ENCODE assay signal across 17 cellular contexts in the genomic region with DNA sequence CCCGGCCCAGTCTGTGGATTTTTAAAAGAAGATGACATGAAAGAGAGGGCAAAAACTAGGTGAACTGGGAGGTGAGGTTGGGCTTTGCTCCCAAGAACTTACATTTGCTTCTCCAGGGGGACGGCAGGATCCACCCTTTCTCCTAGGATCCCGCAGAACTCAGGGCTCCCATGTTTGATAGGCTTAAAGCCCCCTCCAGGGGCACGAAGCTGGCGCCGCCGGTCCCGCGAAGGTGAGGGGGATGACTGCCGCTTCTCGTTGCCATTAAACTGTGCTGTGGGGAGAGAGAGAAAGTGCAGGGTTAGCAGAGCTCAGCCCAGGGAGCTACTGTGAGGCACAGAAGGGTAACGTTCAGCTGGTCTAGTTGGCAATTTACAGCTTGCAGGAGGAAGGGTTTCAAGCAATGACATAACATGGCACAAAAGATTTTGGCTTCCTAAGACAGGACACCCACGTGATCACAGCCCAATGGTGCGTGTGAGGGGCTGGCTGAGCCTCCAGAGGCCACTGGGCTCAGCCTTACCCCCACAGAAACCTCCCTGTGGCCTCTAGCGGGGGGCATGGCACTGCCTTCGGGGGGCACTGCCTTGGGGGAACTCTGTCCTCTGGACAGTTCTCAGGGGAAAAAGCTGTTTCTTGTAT. TPM values are rescaled to one million over a fixed set of nuclear protein-coding genes. Genes with fewer than 3 reads are reported as not detected.
DNase-seq lines count a peak whose midpoint lies in the region; ATAC-seq, FAIRE-seq and TF ChIP-seq lines count a peak whose summit lies in the region.
"Had no signal": no experiment of that assay in that cellular context is flagged by ENCODE, and none has a peak within 500 bp of the region (broad histone marks: within the 10 kb centered on the region; RNA-seq: fewer than 3 reads in every experiment).

No MANE protein-coding gene starts in this region.

- no peak overlapping the region for H3K14ac ChIP-seq in neuronal stem cell (ENCODE audit: low read length)

- DNase-seq in SK-N-SH (no peak), neuronal stem cell (ENCODE audit: low spot score) (no peak), NCI-H1436 treated with DMSO at 0.1 percent for 48 hours (lab: John Stamatoyannopoulos, UW) (no peak), RCC 7860 (ENCODE audit: low spot score) (no peak), NCI-H2196 (lab: John Stamatoyannopoulos, UW; ENCODE audit: unreplicated experiment) (no peak)
- DNase-seq: COR-L47, DMS153, EL, HCEC 1CT, KG1, NCI-H1048, SW 1271 had no signal

- peaks cover 62% of the 10 kb centered on the region for H3K79me2 ChIP-seq in SK-N-SH (ENCODE audit: insufficient read depth)

- H3K18ac ChIP-seq in neuronal stem cell (ENCODE audit: low read length) = no peak overlapping the region

- no peak overlapping the region for H2BK120ac ChIP-seq in neuronal stem cell (ENCODE audit: low read depth, low read length)

- no peak for ATAC-seq in SK-N-SH treated with all-trans-retinoic acid at 6 μM for 48 hours
- no peak for ATAC-seq in GM18873 (IDR thresholded peaks at IDR 0.05; ENCODE audit: low FRiP score, unreplicated experiment)

- TF ChIP-seq EP300 in SK-N-SH (IDR thresholded peaks at IDR 0.05; ENCODE audit: borderline replicate concordance in 1 of 2, low read depth in 1 of 2, low read length in 1 of 2) = no peak

- H3K9me3 ChIP-seq in SK-N-SH (no peaks in the 10 kb centered on the region), neuronal stem cell (replicated peaks in 1 of 2; ENCODE audit: control insufficient read depth in 2 of 2, insufficient read depth in 1 of 2, low read depth in 1 of 2, low read length in 2 of 2) (no peaks in the 10 kb centered on the region)

- H3F3A ChIP-seq in SK-N-SH (replicated peaks; ENCODE audit: insufficient read depth) = peaks cover 31% of the 10 kb centered on the region

- H2BK12ac ChIP-seq in neuronal stem cell (ENCODE audit: low read length) = peak overlapping the region; percentile 86

- WGBS in SK-N-SH (ENCODE audit: low lambda C conversion rate) = 97% methylated on average over 13 of the region's 16 CpGs
- no CpG with 5 or more reads among the region's 16 CpGs for WGBS in neuronal stem cell (ENCODE audit: extremely low coverage in 2 of 2, insufficient read length in 2 of 2, insufficient replicate concordance in 1 of 2), 2 donors

- H3K4me1 ChIP-seq in SK-N-SH (ENCODE audit: control insufficient read depth in 1 of 2, insufficient read depth in 2 of 2, low read depth in 1 of 2, low read length in 1 of 2) = peaks cover 12 to 35% of the 10 kb centered on the region in 2 experiments; a peak in 3 of 4 replicates
- peaks cover 0 to 2% of the 10 kb centered on the region in 2 donors for H3K4me1 ChIP-seq in neuronal stem cell (ENCODE audit: control insufficient read depth in 2 of 2, insufficient read depth in 1 of 2, low read depth in 1 of 2, low read length in 2 of 2)

- H3K4me3 ChIP-seq in SK-N-SH (ENCODE audit: low read depth in 2 of 2, low read length in 1 of 2) = no peak overlapping the region
- no peak overlapping the region for H3K4me3 ChIP-seq in neuronal stem cell (ENCODE audit: low read length in 2 of 2)

- no peak for FAIRE-seq in RCC 7860 (lab: Jason Lieb, UNC)
- FAIRE-seq: GM18507 had no signal

- H3K27me3 ChIP-seq in SK-N-SH (ENCODE audit: insufficient read depth) (no peaks in the 10 kb centered on the region), neuronal stem cell (ENCODE audit: control insufficient read depth in 3 of 3, insufficient read depth in 3 of 3, low read depth in 1 of 3, low read length in 3 of 3) (no peaks in the 10 kb centered on the region)

- H4K20me1 ChIP-seq in SK-N-SH (ENCODE audit: insufficient read depth) = no peaks in the 10 kb centered on the region

- H3K9me2 ChIP-seq in SK-N-SH = no peaks in the 10 kb centered on the region

- H2AFZ ChIP-seq in SK-N-SH (ENCODE audit: low read depth) (no peak overlapping the region), neuronal stem cell (ENCODE audit: low read length) (no peak overlapping the region)

- H3K36me3 ChIP-seq in SK-N-SH (replicated peaks in 1 of 2; ENCODE audit: control insufficient read depth in 1 of 2, insufficient read depth in 2 of 2, low read length in 1 of 2) (peaks cover 7 to 14% of the 10 kb centered on the region in 2 experiments), neuronal stem cell (replicated peaks in 1 of 2; ENCODE audit: control insufficient read depth in 2 of 2, insufficient read depth in 2 of 2, low read length in 2 of 2) (no peaks in the 10 kb centered on the region)

- no peak for TF ChIP-seq RAD21 in SK-N-SH (IDR thresholded peaks at IDR 0.05; ENCODE audit: low read length)

- H3K4me2 ChIP-seq in SK-N-SH (0 out of 2 replicates have a peak overlapping the region, but pooled peaks have one; percentile 66), neuronal stem cell (ENCODE audit: insufficient read depth, low read length, poor library complexity, severe bottlenecking) (no peak overlapping the region)

- H2BK15ac ChIP-seq in neuronal stem cell (ENCODE audit: low read length) = no peak overlapping the region

- H2BK5ac ChIP-seq in neuronal stem cell (ENCODE audit: low read length) = no peak overlapping the region

- H3K23ac ChIP-seq in neuronal stem cell (ENCODE audit: low read depth, low read length, poor library complexity) = peak overlapping the region; percentile 46

- CTCF ChIA-PET in SK-N-SH (lab: Yijun Ruan, JAX) = interaction anchor here (0.9 to 2.6 kb wide), 4 partner anchors 10 to 132 kb away, joined by 3 to 11 read pairs (median 4); no protein-coding TSS in a partner anchor

- no peak overlapping the region for H4K91ac ChIP-seq in neuronal stem cell (ENCODE audit: low read depth, low read length, poor library complexity)

- POLR2A ChIA-PET in SK-N-SH (lab: Yijun Ruan, JAX) = no interaction called here

- no peaks in the 10 kb centered on the region for H3K79me1 ChIP-seq in neuronal stem cell (ENCODE audit: low read depth, low read length)

- H3K9ac ChIP-seq in SK-N-SH (no peak overlapping the region), neuronal stem cell (ENCODE audit: low read depth, low read length, poor library complexity) (no peak overlapping the region)

- no peak overlapping the region for H3K4ac ChIP-seq in neuronal stem cell (ENCODE audit: low read length)

- TF ChIP-seq CTCF in SK-N-SH (IDR thresholded peaks at IDR 0.05) = no peak

- H2AK5ac ChIP-seq in neuronal stem cell (ENCODE audit: low read depth, low read length) = no peak overlapping the region

- H4K8ac ChIP-seq in neuronal stem cell (ENCODE audit: low read depth, low read length) = no peak overlapping the region

- H3K27ac ChIP-seq in SK-N-SH (ENCODE audit: low read depth in 2 of 2, low read length in 1 of 2) (peak overlapping the region in 1 of 2 experiments; percentile 96; a peak in 2 of 4 replicates), angular gyrus (ENCODE audit: low read depth, low read length) (peak overlapping the region; percentile 16), neuronal stem cell (replicated peaks; ENCODE audit: low read length) (no peak overlapping the region)
- H3K27ac ChIP-seq: 22Rv1 had no signal

TF ChIP-seq in SK-N-SH, 30 proteins besides CTCF, POLR2A, EP300 and RAD21 (continues in another document):
- TF ChIP-seq NRF1 (IDR thresholded peaks at IDR 0.05; ENCODE audit: low read depth, low read length) (no peak), ELF1 (IDR thresholded peaks at IDR 0.05) (no peak), FOSL2 (IDR thresholded peaks at IDR 0.05; ENCODE audit: borderline replicate concordance, low read depth) (no peak), CHD2 (IDR thresholded peaks at IDR 0.05; ENCODE audit: low read length, partially characterized antibody) (no peak), POLR2AphosphoS5 (IDR thresholded peaks at IDR 0.05; ENCODE audit: low read depth, low read length) (no peak), RCOR1 (IDR thresholded peaks at IDR 0.05; ENCODE audit: low read length) (no peak), YY1 (IDR thresholded peaks at IDR 0.05; ENCODE audit: low read depth) (no peak), GATA2 (CRISPR knock-in tag; IDR thresholded peaks at IDR 0.05) (no peak), SIN3A (IDR thresholded peaks at IDR 0.05; ENCODE audit: borderline replicate concordance, low read depth, low read length) (no peak)
- TF ChIP-seq, protein P1, sequence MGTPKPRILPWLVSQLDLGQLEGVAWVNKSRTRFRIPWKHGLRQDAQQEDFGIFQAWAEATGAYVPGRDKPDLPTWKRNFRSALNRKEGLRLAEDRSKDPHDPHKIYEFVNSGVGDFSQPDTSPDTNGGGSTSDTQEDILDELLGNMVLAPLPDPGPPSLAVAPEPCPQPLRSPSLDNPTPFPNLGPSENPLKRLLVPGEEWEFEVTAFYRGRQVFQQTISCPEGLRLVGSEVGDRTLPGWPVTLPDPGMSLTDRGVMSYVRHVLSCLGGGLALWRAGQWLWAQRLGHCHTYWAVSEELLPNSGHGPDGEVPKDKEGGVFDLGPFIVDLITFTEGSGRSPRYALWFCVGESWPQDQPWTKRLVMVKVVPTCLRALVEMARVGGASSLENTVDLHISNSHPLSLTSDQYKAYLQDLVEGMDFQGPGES (IDR thresholded peaks at IDR 0.05; ENCODE audit: low read depth, low read length) = no peak

TF ChIP-seq in SK-N-SH treated with all-trans-retinoic acid at 6 μM for 48 hours, 23 proteins besides CTCF, POLR2A, EP300 and RAD21:
- TF ChIP-seq ZNF8 (CRISPR knock-in tag; IDR thresholded peaks at IDR 0.05) = no peak
- no peak for TF ChIP-seq ZNF70 (CRISPR knock-in tag; IDR thresholded peaks at IDR 0.05)
- TF ChIP-seq PPARA (CRISPR knock-in tag; IDR thresholded peaks at IDR 0.05; ENCODE audit: borderline replicate concordance) = no peak
- no peak for TF ChIP-seq OSR1 (CRISPR knock-in tag; IDR thresholded peaks at IDR 0.05)

RNA-seq across cellular contexts. Expression of a gene that starts 52.0 kb away (rescaled TPM):
- polyA plus RNA-seq in SK-N-SH (2012; rRNA removed) = 13.3 and 14.9 TPM in 2 replicates
- polyA plus RNA-seq in SK-N-SH (2012; cell fraction: cytosol; rRNA removed) = 13.0 and 16.1 TPM in 2 replicates
- polyA plus RNA-seq in SK-N-SH (2012; cell fraction: nucleus; rRNA removed) = 15.7 and 22.1 TPM in 2 replicates
- polyA plus RNA-seq in neuronal stem cell (2013, experiment 1 of 2) = 16.4 TPM
- polyA plus RNA-seq in neuronal stem cell (2013, experiment 2 of 2) = 16.6 TPM
